10 cellular contexts compared by ENCODE assay signal in genomic region chr22:38707984-38708383, GRCh38. TPM values are rescaled to one million over a fixed set of nuclear protein-coding genes. Genes with fewer than 3 reads are reported as not detected.
DNase-seq lines count a peak whose midpoint lies in the region; ATAC-seq and TF ChIP-seq lines count a peak whose summit lies in the region.
"Had no signal": no experiment of that assay in that cellular context is flagged by ENCODE, and none has a peak within 500 bp of the region (broad histone marks: within the 10 kb centered on the region; RNA-seq: fewer than 3 reads in every experiment).

No MANE protein-coding gene starts in this region.

- H3K27me3 ChIP-seq in breast epithelium (no peaks in the 10 kb centered on the region), vagina (no peaks in the 10 kb centered on the region), gastroesophageal sphincter (no peaks in the 10 kb centered on the region)

- H3K27ac Mint-ChIP-seq in MCF 10A (ENCODE audit: low read depth, unreplicated experiment) (no peak overlapping the region), WTC11 (no peak overlapping the region; the same call in 1 of the 2 replicates), immature natural killer cell (peak overlapping the region in 4 of 6 donors; percentile 2 to 91 (median 58))

- intact Hi-C loops in MCF 10A (cut with micrococcal nuclease) (loop anchor here (2.0 kb wide), 1 partner anchor 51 kb away; the partner anchor contains the start of genes CBY1 and FAM227A), breast epithelium (cut with DNase I; ENCODE audit: low total_unique reads) (loop anchor here (10.0 kb wide), 1 partner anchor 47 kb away; the partner anchor contains the start of gene SUN2), vagina (cut with DNase I) (loop anchor here (5.0 kb wide), 1 partner anchor 44 kb away; no protein-coding TSS in a partner anchor)

- H3K27me3 Mint-ChIP-seq in MCF 10A (ENCODE audit: insufficient read depth, unreplicated experiment) (no peaks in the 10 kb centered on the region), WTC11 (ENCODE audit: low read depth) (no peaks in the 10 kb centered on the region; the same call in 1 of the 2 replicates), immature natural killer cell (ENCODE audit: low read depth in 3 of 3) (peaks cover 7 to 11% (median 10%) of the 10 kb centered on the region in 3 donors)

- no peaks in the 10 kb centered on the region for H3K9me3 ChIP-seq in breast epithelium
- H3K9me3 ChIP-seq in vagina, result no peaks in the 10 kb centered on the region
- H3K9me3 ChIP-seq in gastroesophageal sphincter, result no peaks in the 10 kb centered on the region

- CTCF ChIA-PET in MCF 10A (lab: Yijun Ruan, JAX), result interaction anchor here (0.6 to 3.0 kb wide), 7 partner anchors 9 to 462 kb away, joined by 3 to 14 read pairs (median 4); partner anchors contain the start of gene TOMM22
- CTCF ChIA-PET in WTC11 (lab: Charles Lee), result interaction anchor here (1.0 to 1.8 kb wide), 2 partner anchors 17 to 58 kb away, joined by 4 read pairs; no protein-coding TSS in a partner anchor

- no peak for TF ChIP-seq CTCF in MCF 10A (IDR thresholded peaks at IDR 0.05; ENCODE audit: unreplicated experiment)
- TF ChIP-seq CTCF in breast epithelium (IDR thresholded peaks at IDR 0.05), result no peak
- TF ChIP-seq CTCF in WTC11 (IDR thresholded peaks at IDR 0.05), result no peak
- no peak for TF ChIP-seq CTCF in vagina (IDR thresholded peaks at IDR 0.05)
- no peak for TF ChIP-seq CTCF in gastroesophageal sphincter (IDR thresholded peaks at IDR 0.05)

- POLR2A ChIA-PET in MCF 10A (lab: Yijun Ruan, JAX), result interaction anchor here (0.5 to 5.1 kb wide), 15 partner anchors 11 to 1509 kb away, joined by 3 to 118 read pairs (median 6); partner anchors contain the start of genes CBY1, FAM227A, JOSD1 and RPL3
- POLR2A ChIA-PET in WTC11 (lab: Charles Lee), result no interaction called here

- H3K4me3 Mint-ChIP-seq in MCF 10A (ENCODE audit: unreplicated experiment) (peak overlapping the region; percentile 88), WTC11 (peak overlapping the region; percentile 3), immature natural killer cell (peak overlapping the region in 4 of 5 donors; percentile 4 to 26 (median 10))

- TF ChIP-seq POLR2A in breast epithelium (IDR thresholded peaks at IDR 0.05), result no peak
- no peak for TF ChIP-seq POLR2A in vagina (IDR thresholded peaks at IDR 0.05)
- no peak for TF ChIP-seq POLR2A in gastroesophageal sphincter (IDR thresholded peaks at IDR 0.05)

- H3K27ac ChIP-seq in breast epithelium, result peak overlapping the region in 1 of 2 donors; percentile 99
- H3K27ac ChIP-seq in vagina, result peak overlapping the region; percentile 6
- H3K27ac ChIP-seq in gastroesophageal sphincter, result no peak overlapping the region

- TF ChIP-seq EP300 in gastroesophageal sphincter (IDR thresholded peaks at IDR 0.05), result no peak

- no peak overlapping the region for H3K4me3 ChIP-seq in breast epithelium
- H3K4me3 ChIP-seq in vagina, result no peak overlapping the region
- no peak overlapping the region for H3K4me3 ChIP-seq in gastroesophageal sphincter

- BruUV-seq in MCF 10A (replicated peaks; lab: Mats Ljungman, UMichigan), result no TSS peak

- 79 to 83% methylated on average over 3 of the region's 3 CpGs for WGBS in gastroesophageal sphincter (ENCODE audit: low coverage in 1 of 2), 2 donors

- no peak for DNase-seq in MCF 10A (ENCODE audit: unreplicated experiment)
- no peak for DNase-seq in breast epithelium (ENCODE audit: low spot score in 2 of 2)
- no peak for DNase-seq in WTC11 (ENCODE audit: low spot score)
- DNase-seq in immature natural killer cell, result no peak
- DNase-seq in vagina (ENCODE audit: extremely low spot score in 2 of 2), result no peak
- no peak for DNase-seq in dedifferentiated amniotic fluid mesenchymal stem cell (ENCODE audit: extremely low spot score)
- DNase-seq: activated CD8-positive, alpha-beta memory T cell treated with anti-CD3 and anti-CD28 coated beads, Interleukin-2, amount 50 U/mL, for 48 hours; foreskin melanocyte had no signal

- H3K9me3 Mint-ChIP-seq in MCF 10A (ENCODE audit: unreplicated experiment), result no peaks in the 10 kb centered on the region
- H3K9me3 Mint-ChIP-seq in WTC11, result no peaks in the 10 kb centered on the region
- no peaks in the 10 kb centered on the region for H3K9me3 Mint-ChIP-seq in immature natural killer cell

- H3K4me1 Mint-ChIP-seq in MCF 10A (ENCODE audit: insufficient read depth, unreplicated experiment) (peaks cover 25% of the 10 kb centered on the region), WTC11 (peaks cover 65% of the 10 kb centered on the region), immature natural killer cell (peaks cover 50 to 73% of the 10 kb centered on the region in 2 donors)

- peaks cover 4 to 17% of the 10 kb centered on the region in 2 donors for H3K4me1 ChIP-seq in breast epithelium
- peaks cover 58% of the 10 kb centered on the region for H3K4me1 ChIP-seq in vagina
- H3K4me1 ChIP-seq in gastroesophageal sphincter, result peaks cover 6 to 59% (median 14%) of the 10 kb centered on the region in 3 donors

- ATAC-seq in WTC11 (no peak), GM19035 (IDR thresholded peaks at IDR 0.05; ENCODE audit: unreplicated experiment) (no peak), gastroesophageal sphincter (no peak)

- H3K36me3 ChIP-seq in breast epithelium (no peaks in the 10 kb centered on the region), vagina (peaks cover 0 to 9% of the 10 kb centered on the region in 2 donors), gastroesophageal sphincter (peaks cover 0 to 28% of the 10 kb centered on the region in 2 donors)

- H3K36me3 Mint-ChIP-seq in MCF 10A (ENCODE audit: insufficient read depth, unreplicated experiment) (peaks cover 15% of the 10 kb centered on the region), WTC11 (peaks cover 14% of the 10 kb centered on the region), immature natural killer cell (peaks cover 0 to 8% (median 3%) of the 10 kb centered on the region in 3 donors)

TF ChIP-seq in WTC11, 78 proteins besides CTCF, POLR2A, EP300 and RAD21 (continues in another document):
- no peak for TF ChIP-seq ATF2 (CRISPR knock-in tag; IDR thresholded peaks at IDR 0.05; ENCODE audit: borderline replicate concordance, low read depth)
- TF ChIP-seq ZNF138 (CRISPR knock-in tag; conservative IDR thresholded peaks at IDR 0.05), result no peak
- no peak for TF ChIP-seq NR2C2 (CRISPR knock-in tag; IDR thresholded peaks at IDR 0.05)
- TF ChIP-seq MXD4 (CRISPR knock-in tag; IDR thresholded peaks at IDR 0.05; ENCODE audit: borderline replicate concordance), result no peak
- TF ChIP-seq ZNF671 (CRISPR knock-in tag; IDR thresholded peaks at IDR 0.05), result no peak

RNA-seq across cellular contexts. Expression of gene GTPBP1, which starts 2.2 kb away (rescaled TPM):
- 62.5 and 66.4 TPM in 2 replicates for total RNA-seq in MCF 10A (2022)
- 10 to 100 TPM; 32.3 to 58.7 (median 56.9) TPM for total RNA-seq in breast epithelium
- 98.9 to 108 TPM (median 101 TPM) in 3 replicates for total RNA-seq in WTC11 (2021)
- 10 to 100 TPM; 13.0 to 35.5 (median 15.4) TPM for polyA plus RNA-seq in immature natural killer cell
- 69.5 TPM for total RNA-seq in vagina
- total RNA-seq in gastroesophageal sphincter, result 10 to 100 TPM; 46.9 to 63.0 (median 51.6) TPM

RNA-seq across cellular contexts. Expression of gene JOSD1, which starts 7.2 kb away (rescaled TPM):
- 84.9 and 86.9 TPM in 2 replicates for total RNA-seq in MCF 10A (2022)
- total RNA-seq in breast epithelium, result 10 to 100 TPM; 60.5 to 80.8 (median 61.3) TPM
- 22.2 to 26.2 TPM (median 24.5 TPM) in 3 replicates for total RNA-seq in WTC11 (2021)
- 10 to 100 TPM; 10.6 to 17.9 (median 11.2) TPM for polyA plus RNA-seq in immature natural killer cell
- total RNA-seq in vagina, result 106 TPM
- total RNA-seq in gastroesophageal sphincter, result 10 to 100 TPM; 47.5 to 67.0 (median 64.6) TPM

RNA-seq across cellular contexts. Expression of gene TOMM22, which starts 26.2 kb away (rescaled TPM):
- total RNA-seq in MCF 10A (2022) (60.4 and 71.5 TPM in 2 replicates), breast epithelium (10 to 100 TPM; 30.6 to 37.3 (median 32.8) TPM), WTC11 (2021) (131 to 146 TPM (median 135 TPM) in 3 replicates), vagina (21.1 TPM), gastroesophageal sphincter (10 to 100 TPM; 29.6 to 41.2 (median 32.2) TPM)
- 10 to 100 TPM; 56.0 to 94.4 (median 68.8) TPM for polyA plus RNA-seq in immature natural killer cell

RNA-seq across cellular contexts. Expression of gene SUN2, which starts 47.8 kb away (rescaled TPM):
- total RNA-seq in MCF 10A (2022) (51.9 and 66.8 TPM in 2 replicates), breast epithelium (100 to 1,000 TPM; 173 to 577 (median 266) TPM), WTC11 (2021) (17.7 to 30.1 TPM (median 18.6 TPM) in 3 replicates), vagina (258 TPM), gastroesophageal sphincter (100 to 1,000 TPM; 339 to 594 (median 409) TPM)
- 100 to 1,000 TPM; 444 to 668 (median 473) TPM for polyA plus RNA-seq in immature natural killer cell

RNA-seq across cellular contexts. Expression of gene CBY1, which starts 51.5 kb away (rescaled TPM):
- total RNA-seq in MCF 10A (2022), result 40.6 and 42.1 TPM in 2 replicates
- 10 to 100 TPM; 18.1 to 21.1 (median 20.0) TPM for total RNA-seq in breast epithelium
- 26.5 to 28.3 TPM (median 28.1 TPM) in 3 replicates for total RNA-seq in WTC11 (2021)
- 1 to 10 TPM; 1.0 to 5.1 (median 4.5) TPM for polyA plus RNA-seq in immature natural killer cell
- total RNA-seq in vagina, result 11.8 TPM
- total RNA-seq in gastroesophageal sphincter, result 10 to 100 TPM; 21.0 to 46.6 (median 31.7) TPM

Comparison
In these comparisons a context has a peak if more than half of its experiments do, and no peak if none do; other contexts are left out.
1. H3K27ac Mint-ChIP-seq: peak in immature natural killer cell (4 of 6); none in MCF 10A (single experiment) and WTC11 (single experiment).
2. H3K4me3 Mint-ChIP-seq: peak in every context shown above with its lines; median percentile 88 in MCF 10A; 10 in immature natural killer cell; 3 in WTC11.